In genomic region chr1:219173758-219174671, GRCh38 we compare ENCODE assay signal across 8 cellular contexts. TPM values are rescaled to one million over a fixed set of nuclear protein-coding genes. Genes with fewer than 3 reads are reported as not detected.
DNase-seq lines count a peak whose midpoint lies in the region; ATAC-seq and TF ChIP-seq lines count a peak whose summit lies in the region.

LYPLAL1 (plus strand) TSS chr1:219173878; CDS start chr1:219173891, 13 bp downstream.

- no peaks in the 10 kb centered on the region for H3K9me3 ChIP-seq in BE2C

- ATAC-seq in HG03378 (IDR thresholded peaks at IDR 0.05; ENCODE audit: unreplicated experiment): peak; percentile 60

- H3K4me3 ChIP-seq in BE2C (ENCODE audit: low read depth, low read length): peak within 1 kb of the TSS; percentile 89

- no peak for TF ChIP-seq CTCF in BE2C (IDR thresholded peaks at IDR 0.05; ENCODE audit: low read depth, low read length)

- H3K27ac ChIP-seq in cingulate gyrus (ENCODE audit: low read depth, low read length) (peak within 1 kb of the TSS; percentile 82), layer of hippocampus (ENCODE audit: low read depth, low read length) (peak within 1 kb of the TSS; percentile 92)

- H3K36me3 ChIP-seq in BE2C: no peaks in the 10 kb centered on the region

- peak; percentile 97 for TF ChIP-seq POLR2A in GM19099 (IDR thresholded peaks at IDR 0.05; ENCODE audit: extremely low read depth, insufficient read length, low read depth)

- DNase-seq in BE2C (peak; percentile 92), NCI-H524 (lab: John Stamatoyannopoulos, UW) (peak; percentile 68 to 83)
- peak; percentile 83 to 86 for DNase-seq in activated CD4-positive, alpha-beta T cell treated with anti-CD3 and anti-CD28 coated beads for 4 hours
- peak; percentile 71 to 80 (median 77) for DNase-seq in stimulated activated CD4-positive, alpha-beta T cell treated with anti-CD3 and anti-CD28 coated beads, Interleukin-1b, Interleukin-23, amount 100 ng/mL, for 24 hours (ENCODE audit: low read depth in 4 of 4, low spot score in 1 of 4)

- no peaks in the 10 kb centered on the region for H3K4me1 ChIP-seq in BE2C

- no peaks in the 10 kb centered on the region for H3K27me3 ChIP-seq in BE2C
- H3K27me3 ChIP-seq in layer of hippocampus (ENCODE audit: control insufficient read depth, insufficient read depth, low read length): no peaks in the 10 kb centered on the region

RNA-seq across cellular contexts. Expression of gene LYPLAL1, which starts in this region (rescaled TPM):
- polyA plus RNA-seq in BE2C (2012; ENCODE audit: insufficient read depth, insufficient read length, low read depth): 21.6 TPM

Comparison
In these comparisons a context has a peak if more than half of its experiments do, and no peak if none do; other contexts are left out.
1. Peak in every context shown above with its lines: DNase-seq, ATAC-seq, H3K4me3 ChIP-seq and H3K27ac ChIP-seq.